ENCODE assay signal across 10 cellular contexts in the genomic region with DNA sequence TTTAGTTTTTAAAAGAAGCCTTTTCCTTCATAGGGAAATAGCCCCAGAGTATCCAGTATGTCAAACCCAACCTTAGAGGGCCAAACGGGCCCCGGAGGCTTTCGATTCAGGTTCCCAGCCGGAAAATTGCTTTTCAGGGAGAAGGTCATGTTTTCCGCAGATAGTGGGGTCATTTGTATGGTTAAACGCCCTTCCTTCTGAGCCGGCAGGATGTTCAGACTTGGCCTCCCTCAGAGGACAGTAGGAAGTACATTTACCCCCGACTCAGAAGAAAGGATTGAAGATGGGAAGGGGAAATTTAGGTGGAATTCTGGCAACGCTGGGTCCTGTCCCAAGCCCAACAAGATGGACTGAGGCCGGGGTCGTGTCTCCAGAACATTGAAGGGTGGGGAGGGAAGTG.
DNase-seq lines count a peak whose midpoint lies in the region; ATAC-seq and TF ChIP-seq lines count a peak whose summit lies in the region.
"Had no signal": no experiment of that assay in that cellular context is flagged by ENCODE, and none has a peak within 500 bp of the region (broad histone marks: within the 10 kb centered on the region; RNA-seq: fewer than 3 reads in every experiment).

No MANE protein-coding gene starts in this region.

- ATAC-seq in GM21515 (IDR thresholded peaks at IDR 0.05; ENCODE audit: unreplicated experiment) (no peak), GM19023 (IDR thresholded peaks at IDR 0.05; ENCODE audit: unreplicated experiment) (no peak)

- H3K9ac ChIP-seq in HUES6 (ENCODE audit: low read length) = no peak overlapping the region

- H3K27ac ChIP-seq in HUES6 (ENCODE audit: low read depth, low read length) (peak overlapping the region; percentile 22; the same call in 1 of the 2 replicates), temporal lobe (ENCODE audit: low read depth, low read length) (peak overlapping the region; percentile 76)

- intact Hi-C loops in MCF 10A (cut with micrococcal nuclease) = loop anchor here (2.0 to 5.0 kb wide), 3 partner anchors 54 to 117 kb away; no protein-coding TSS in a partner anchor

- no TSS peak for BruUV-seq in MCF 10A (replicated peaks; lab: Mats Ljungman, UMichigan)

- no peak for TF ChIP-seq CTCF in MCF 10A (IDR thresholded peaks at IDR 0.05; ENCODE audit: unreplicated experiment)

- no peak for DNase-seq in MCF 10A (ENCODE audit: unreplicated experiment)
- peak; percentile 35 for DNase-seq in mesenteric fat pad (ENCODE audit: low spot score)
- no peak for DNase-seq in NCI-H510A (lab: John Stamatoyannopoulos, UW)
- DNase-seq in activated naive CD4-positive, alpha-beta T cell treated with anti-CD3 and anti-CD28 coated beads, Interleukin-2, amount 10 ng/mL, durations not matched to agents 7 days and 5 days = no peak
- DNase-seq: DMS79 treated with DMSO at 0.1 percent for 48 hours, NCI-H1436 treated with DMSO at 0.1 percent for 48 hours had no signal

- no peaks in the 10 kb centered on the region for H3K9me3 ChIP-seq in HUES6 (ENCODE audit: control insufficient read depth, insufficient read depth, low read depth, low read length)

- POLR2A ChIA-PET in MCF 10A (lab: Yijun Ruan, JAX) = interaction anchor here (0.7 to 8.2 kb wide), 14 partner anchors 8 to 138 kb away, joined by 3 to 80 read pairs (median 10); no protein-coding TSS in a partner anchor

- H3K4me1 Mint-ChIP-seq in MCF 10A (ENCODE audit: insufficient read depth, unreplicated experiment) = peaks cover 79% of the 10 kb centered on the region
- no peaks in the 10 kb centered on the region for H3K4me1 Mint-ChIP-seq in activated naive CD4-positive, alpha-beta T cell treated with anti-CD3 and anti-CD28 coated beads, Interleukin-2, amount 10 ng/mL, durations not matched to agents 7 days and 5 days

- H3K27me3 Mint-ChIP-seq in MCF 10A (ENCODE audit: insufficient read depth, unreplicated experiment) = no peaks in the 10 kb centered on the region
- no peaks in the 10 kb centered on the region for H3K27me3 Mint-ChIP-seq in activated naive CD4-positive, alpha-beta T cell treated with anti-CD3 and anti-CD28 coated beads, Interleukin-2, amount 10 ng/mL, durations not matched to agents 7 days and 5 days

- no peak overlapping the region for H3K4me3 ChIP-seq in HUES6 (ENCODE audit: low read depth, low read length)

- no peaks in the 10 kb centered on the region for H3K36me3 ChIP-seq in HUES6 (ENCODE audit: control insufficient read depth, insufficient read depth, low read length)

- H3K27me3 ChIP-seq in HUES6 (ENCODE audit: control insufficient read depth, insufficient read depth, low read length) = no peaks in the 10 kb centered on the region

- H3K9me3 Mint-ChIP-seq in MCF 10A (ENCODE audit: unreplicated experiment) = no peaks in the 10 kb centered on the region
- no peaks in the 10 kb centered on the region for H3K9me3 Mint-ChIP-seq in activated naive CD4-positive, alpha-beta T cell treated with anti-CD3 and anti-CD28 coated beads, Interleukin-2, amount 10 ng/mL, durations not matched to agents 7 days and 5 days

- H3K4me3 Mint-ChIP-seq in MCF 10A (ENCODE audit: unreplicated experiment) = peak overlapping the region; percentile 43
- no peak overlapping the region for H3K4me3 Mint-ChIP-seq in activated naive CD4-positive, alpha-beta T cell treated with anti-CD3 and anti-CD28 coated beads, Interleukin-2, amount 10 ng/mL, durations not matched to agents 7 days and 5 days

- H3K4me1 ChIP-seq in HUES6 (ENCODE audit: control insufficient read depth, insufficient read depth, low read length) = peaks cover 39% of the 10 kb centered on the region

- CTCF ChIA-PET in MCF 10A (lab: Yijun Ruan, JAX) = interaction anchor here (0.6 kb wide), 1 partner anchor 78 kb away, joined by 3 read pairs; no protein-coding TSS in a partner anchor
- CTCF ChIA-PET in activated naive CD4-positive, alpha-beta T cell treated with anti-CD3 and anti-CD28 coated beads, Interleukin-2, amount 10 ng/mL, durations not matched to agents 7 days and 5 days (lab: Charles Lee) = no interaction called here

- H3K36me3 Mint-ChIP-seq in MCF 10A (ENCODE audit: insufficient read depth, unreplicated experiment) = peaks cover 6% of the 10 kb centered on the region
- H3K36me3 Mint-ChIP-seq in activated naive CD4-positive, alpha-beta T cell treated with anti-CD3 and anti-CD28 coated beads, Interleukin-2, amount 10 ng/mL, durations not matched to agents 7 days and 5 days = no peaks in the 10 kb centered on the region

- peak overlapping the region; percentile 85 for H3K27ac Mint-ChIP-seq in MCF 10A (ENCODE audit: low read depth, unreplicated experiment)
- H3K27ac Mint-ChIP-seq in activated naive CD4-positive, alpha-beta T cell treated with anti-CD3 and anti-CD28 coated beads, Interleukin-2, amount 10 ng/mL, durations not matched to agents 7 days and 5 days = no peak overlapping the region
